8 cellular contexts compared by ENCODE assay signal in the genomic region with DNA sequence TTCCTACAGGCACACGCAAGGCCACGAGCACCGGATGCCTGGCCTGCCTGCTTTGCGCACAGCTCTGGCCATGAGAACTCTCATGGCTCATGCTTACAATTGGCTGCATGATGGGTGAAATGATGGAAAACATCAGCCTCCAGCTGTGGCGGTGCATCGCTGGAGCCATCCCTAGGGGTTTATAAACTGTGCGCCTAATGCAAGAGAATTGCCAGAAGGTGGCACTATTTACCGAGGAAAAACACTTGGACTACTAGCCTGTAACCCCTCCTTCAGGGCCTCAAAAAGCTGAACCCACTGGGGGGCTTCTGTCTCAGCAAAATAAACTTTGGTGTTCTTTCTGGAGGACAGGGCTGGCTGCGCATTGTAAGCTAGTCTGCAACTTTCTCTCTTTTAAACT. TPM values are rescaled to one million over a fixed set of nuclear protein-coding genes. Genes with fewer than 3 reads are reported as not detected.
DNase-seq lines count a peak whose midpoint lies in the region; ATAC-seq and TF ChIP-seq lines count a peak whose summit lies in the region.

No MANE protein-coding gene starts in this region.

- CTCF ChIA-PET in RWPE1 (lab: Yijun Ruan, JAX): no interaction called here

- TF ChIP-seq CTCF in GM13976 (IDR thresholded peaks at IDR 0.05; ENCODE audit: borderline replicate concordance, control extremely low read depth, extremely low read depth, insufficient read depth, missing control alignments) (peak; percentile 24), RWPE1 (conservative IDR thresholded peaks at IDR 0.05; ENCODE audit: low read depth) (no peak), heart right ventricle (IDR thresholded peaks at IDR 0.05) (peak in 8 of 9 donors; percentile 9 to 55 (median 46))

- ATAC-seq in heart right ventricle (peak in 7 of 8 donors; percentile 25 to 78 (median 39)), HG03457 (IDR thresholded peaks at IDR 0.05; ENCODE audit: unreplicated experiment) (no peak)

- intact Hi-C loops in heart right ventricle (cut with DNase I): loop anchor here in 6 of 10 donors (2.0 to 10.0 kb wide), 4 partner anchors 83 to 403 kb away; no protein-coding TSS in a partner anchor

- no peaks in the 10 kb centered on the region for H3K9me3 ChIP-seq in heart right ventricle

- 53 to 66% methylated on average over 9 of the region's 9 CpGs for WGBS in heart right ventricle, 2 donors

- in situ Hi-C loops in ACHN (cut with HindIII; ENCODE audit: low pct_ligation_motif_present, low pct_unique_long_range_greater_than_20kb, low sequenced_read_pairs): no loop called here
- in situ Hi-C loops in GM13976 (cut with MboI; ENCODE audit: low sequenced_read_pairs, unreplicated experiment): loop anchor here (25.0 kb wide), 1 partner anchor 405 kb away; the partner anchor contains the start of gene PDHA1

- H3K36me3 ChIP-seq in heart right ventricle: peaks cover 0 to 69% (median 0%) of the 10 kb centered on the region in 9 donors

- POLR2A ChIA-PET in RWPE1 (lab: Yijun Ruan, JAX; ENCODE audit: low non-redundant PET): no interaction called here

- H3K27me3 ChIP-seq in heart right ventricle: no peaks in the 10 kb centered on the region

- H3K27ac ChIP-seq in RWPE1: no peak overlapping the region
- no peak overlapping the region for H3K27ac ChIP-seq in heart right ventricle

- DNase-seq in ACHN (peak; percentile 22), GM13976 (ENCODE audit: low spot score) (peak; percentile 34), RWPE1 (ENCODE audit: low spot score) (peak; percentile 7), heart right ventricle (peak in 1 of 2 donors; percentile 13), SW 1271 (lab: John Stamatoyannopoulos, UW) (no peak), HuH-7.5 (ENCODE audit: low spot score) (no peak)
- DNase-seq in activated naive CD4-positive, alpha-beta T cell treated with Interleukin-2 at 50 U/mL for 16 hours: no peak

- no peaks in the 10 kb centered on the region for H3K4me1 ChIP-seq in heart right ventricle

- H3K4me3 ChIP-seq in heart right ventricle: no peak overlapping the region

RNA-seq across cellular contexts. Expression of gene PHKA2, which starts 51.9 kb away (rescaled TPM):
- total RNA-seq in heart right ventricle: 10 to 100 TPM; 21.6 to 53.5 (median 25.3) TPM
- polyA plus RNA-seq in heart right ventricle: 10 to 100 TPM; 15.6 to 61.1 TPM

Comparison
In these comparisons a context has a peak if more than half of its experiments do, and no peak if none do; other contexts are left out.
1. DNase-seq: peak in ACHN (single experiment), GM13976 (single experiment) and RWPE1 (single experiment); none in SW 1271 (0 of 2), HuH-7.5 (single experiment) and activated naive CD4-positive, alpha-beta T cell treated with Interleukin-2 at 50 U/mL for 16 hours (single experiment).